21 cellular contexts compared by ENCODE assay signal in the genomic region with DNA sequence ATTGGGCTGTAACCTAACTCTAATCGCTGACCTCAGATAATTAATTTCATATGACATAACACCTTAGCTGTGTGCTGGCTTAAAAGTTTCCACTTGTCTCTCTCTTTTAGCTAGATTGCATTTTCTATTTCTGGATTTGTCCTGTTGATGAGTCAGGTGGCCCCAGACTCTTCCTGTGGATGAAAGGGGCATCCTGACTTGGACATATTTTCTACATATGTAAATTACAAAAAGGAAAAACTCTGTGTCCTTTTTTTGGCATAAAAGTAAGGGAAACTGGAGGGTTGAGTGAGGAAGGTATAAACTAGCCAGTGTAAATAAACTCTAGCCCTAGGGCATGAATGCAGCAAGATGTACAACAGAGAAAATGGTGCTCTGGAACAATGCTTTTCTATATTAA. TPM values are rescaled to one million over a fixed set of nuclear protein-coding genes. Genes with fewer than 3 reads are reported as not detected.
DNase-seq lines count a peak whose midpoint lies in the region; ATAC-seq and TF ChIP-seq lines count a peak whose summit lies in the region.
"Had no signal": no experiment of that assay in that cellular context is flagged by ENCODE, and none has a peak within 500 bp of the region (broad histone marks: within the 10 kb centered on the region; RNA-seq: fewer than 3 reads in every experiment).

No MANE protein-coding gene starts in this region.

- H3K4me1 ChIP-seq in right cardiac atrium (ENCODE audit: control insufficient read depth, insufficient read depth, low read length) (peaks cover 4% of the 10 kb centered on the region), tibial artery (peaks cover 0 to 54% (median 21%) of the 10 kb centered on the region in 4 donors)
- H3K4me1 ChIP-seq: colonic mucosa, stomach had no signal

- DNase-seq in NCI-H146 (lab: John Stamatoyannopoulos, UW) (peak; percentile 5), NCI-H146 treated with DMSO at 0.1 percent for 48 hours (lab: John Stamatoyannopoulos, UW; ENCODE audit: unreplicated experiment) (no peak), endothelial cell (ENCODE audit: low spot score) (no peak), right cardiac atrium (no peak), tibial artery (no peak)
- DNase-seq: activated CD8-positive, alpha-beta memory T cell treated with anti-CD3 and anti-CD28 coated beads for 24 hours; activated T-cell treated with anti-CD3 and anti-CD28 coated beads, Interleukin-2, amount 50 U/mL, for 1 hour; CD4-positive, CD25-positive, alpha-beta regulatory T cell; colonic mucosa; HCEC 1CT; mesendoderm; NCI-H2107; occipital lobe; sigmoid colon; SJCRH30; stomach; T-cell had no signal

- H3K9me3 Mint-ChIP-seq in endothelial cell (ENCODE audit: unreplicated experiment) = no peaks in the 10 kb centered on the region
- H3K9me3 Mint-ChIP-seq: CD4-positive, CD25-positive, alpha-beta regulatory T cell; T-cell had no signal

- TF ChIP-seq CTCF in endothelial cell (IDR thresholded peaks at IDR 0.05; ENCODE audit: unreplicated experiment) (no peak), tibial artery (IDR thresholded peaks at IDR 0.05) (no peak)

- H3K4me3 Mint-ChIP-seq in endothelial cell (ENCODE audit: unreplicated experiment) = no peak overlapping the region
- H3K4me3 Mint-ChIP-seq: CD4-positive, CD25-positive, alpha-beta regulatory T cell; T-cell had no signal

- peak overlapping the region; percentile 68 for H3K27ac Mint-ChIP-seq in endothelial cell (ENCODE audit: unreplicated experiment)
- H3K27ac Mint-ChIP-seq: CD4-positive, CD25-positive, alpha-beta regulatory T cell; T-cell had no signal

- 53% methylated on average over 1 of the region's 1 CpG for WGBS in right cardiac atrium

- H3K27me3 Mint-ChIP-seq in endothelial cell (ENCODE audit: unreplicated experiment) = no peaks in the 10 kb centered on the region
- H3K27me3 Mint-ChIP-seq: CD4-positive, CD25-positive, alpha-beta regulatory T cell; T-cell had no signal

- intact Hi-C loops in right cardiac atrium (cut with DNase I) (no loop called here), tibial artery (cut with DNase I; ENCODE audit: low total_unique reads) (no loop called here)

- H3K27ac ChIP-seq in right cardiac atrium (ENCODE audit: low read length) (peak overlapping the region; percentile 51), tibial artery (peak overlapping the region; percentile 15 to 43)
- H3K27ac ChIP-seq: colonic mucosa, sigmoid colon, SJCRH30, stomach had no signal

- peaks cover 65% of the 10 kb centered on the region for H3K4me1 Mint-ChIP-seq in endothelial cell (ENCODE audit: unreplicated experiment)
- H3K4me1 Mint-ChIP-seq: CD4-positive, CD25-positive, alpha-beta regulatory T cell; T-cell had no signal

- H3K9me3 ChIP-seq in right cardiac atrium (ENCODE audit: control insufficient read depth, low read length) (no peaks in the 10 kb centered on the region), tibial artery (no peaks in the 10 kb centered on the region)
- H3K9me3 ChIP-seq: colonic mucosa, sigmoid colon, SJCRH30, stomach, tibial nerve had no signal

- H3K27me3 ChIP-seq in right cardiac atrium (ENCODE audit: control insufficient read depth, insufficient read depth) = no peaks in the 10 kb centered on the region
- no peaks in the 10 kb centered on the region for H3K27me3 ChIP-seq in tibial artery
- H3K27me3 ChIP-seq: colonic mucosa, sigmoid colon, SJCRH30, stomach, tibial nerve had no signal

- H3K4me3 ChIP-seq in right cardiac atrium (ENCODE audit: low read length) (no peak overlapping the region), tibial artery (no peak overlapping the region)
- H3K4me3 ChIP-seq: colonic mucosa, sigmoid colon, SJCRH30, stomach, tibial nerve had no signal

- peaks cover 3% of the 10 kb centered on the region for H3K36me3 Mint-ChIP-seq in endothelial cell (ENCODE audit: low read depth, unreplicated experiment)

- peak; percentile 55 to 57 for ATAC-seq in right cardiac atrium
- ATAC-seq in HG02852 (IDR thresholded peaks at IDR 0.05; ENCODE audit: unreplicated experiment) = no peak
- ATAC-seq in HG02571 (IDR thresholded peaks at IDR 0.05; ENCODE audit: unreplicated experiment) = no peak
- ATAC-seq in HG02798 (IDR thresholded peaks at IDR 0.05; ENCODE audit: poor library complexity, unreplicated experiment) = no peak
- ATAC-seq: T-cell had no signal

- H3K36me3 ChIP-seq in tibial artery = no peaks in the 10 kb centered on the region
- H3K36me3 ChIP-seq: colonic mucosa, sigmoid colon, SJCRH30, stomach, tibial nerve had no signal

RNA-seq across cellular contexts. Expression of a gene that starts 11.2 kb away (rescaled TPM):
- total RNA-seq in endothelial cell (ENCODE audit: unreplicated experiment) (19.1 TPM), right cardiac atrium (10 to 100 TPM; 53.6 to 88.3 (median 68.7) TPM)
- polyA plus RNA-seq in right cardiac atrium = 42.2 TPM

Comparison
In these comparisons a context has a peak if more than half of its experiments do, and no peak if none do; other contexts are left out.
1. ATAC-seq: peak in right cardiac atrium (2 of 2); none in HG02852 (single experiment), HG02571 (single experiment) and HG02798 (single experiment).